Comparison of ENCODE assay signal across 8 cellular contexts in the genomic region with DNA sequence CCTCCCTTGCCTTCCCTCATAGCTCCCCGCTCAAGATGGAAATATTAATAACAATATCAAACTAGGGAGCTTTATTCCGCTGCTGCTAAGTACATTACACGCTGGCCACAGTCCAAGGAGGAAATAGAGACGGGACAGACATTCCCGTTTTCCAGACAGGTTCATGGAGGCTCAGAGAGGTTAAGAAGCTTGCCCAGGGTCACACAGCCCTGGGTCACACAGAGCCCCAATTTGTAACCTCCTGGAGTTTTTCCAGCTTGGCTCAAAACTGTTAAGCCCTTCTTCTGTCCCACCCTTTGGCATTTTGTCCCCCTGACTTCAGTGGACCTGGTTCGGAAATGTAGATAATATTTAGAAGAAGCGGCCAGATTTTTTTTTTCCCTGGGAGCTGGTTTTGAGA. TPM values are rescaled to one million over a fixed set of nuclear protein-coding genes. Genes with fewer than 3 reads are reported as not detected.
A peak's percentile ranks its signal among the peaks of the same experiment; 100 is the strongest.
DNase-seq lines count a peak whose midpoint lies in the region; ATAC-seq and TF ChIP-seq lines count a peak whose summit lies in the region.

No MANE protein-coding gene starts in this region.

- H3K4me3 Mint-ChIP-seq in natural killer cell = peak overlapping the region; percentile 78

- H3K4me3 ChIP-seq in AG04449 (ENCODE audit: low read depth, low read length) (peak overlapping the region; percentile 76), LNCaP clone FGC (ENCODE audit: low read depth, low read length) (peak overlapping the region; percentile 61), coronary artery (peak overlapping the region; percentile 100)

- CTCF ChIA-PET in AG04449 (lab: Yijun Ruan, JAX) = interaction anchor here (0.6 to 2.2 kb wide), 9 partner anchors 9 to 261 kb away, joined by 3 to 9 read pairs (median 5); a partner anchor contains a TSS

- no peaks in the 10 kb centered on the region for H3K36me3 Mint-ChIP-seq in natural killer cell

- no peaks in the 10 kb centered on the region for H3K9me3 Mint-ChIP-seq in natural killer cell

- intact Hi-C loops in natural killer cell (cut with micrococcal nuclease) = no loop called here

- POLR2A ChIA-PET in AG04449 (lab: Yijun Ruan, JAX) = interaction anchor here (1.4 to 1.6 kb wide), 2 partner anchors 11 to 12 kb away, joined by 7 to 9 read pairs; no protein-coding TSS in a partner anchor

- H3K27me3 Mint-ChIP-seq in natural killer cell (ENCODE audit: low read depth in 2 of 2) = no peaks in the 10 kb centered on the region

- no peak for TF ChIP-seq CTCF in AG04449 (IDR thresholded peaks at IDR 0.05; ENCODE audit: insufficient read depth, low read length, missing control alignments)
- TF ChIP-seq CTCF in LNCaP clone FGC (IDR thresholded peaks at IDR 0.05; ENCODE audit: control insufficient read depth, extremely low read depth, insufficient read depth) = no peak
- TF ChIP-seq CTCF in coronary artery (IDR thresholded peaks at IDR 0.05) = no peak
- no peak for TF ChIP-seq CTCF in natural killer cell (IDR thresholded peaks at IDR 0.05)

- H3K27ac Mint-ChIP-seq in natural killer cell = peak overlapping the region; percentile 76 to 88

- ATAC-seq in natural killer cell = no peak
- ATAC-seq in HG03135 (IDR thresholded peaks at IDR 0.05; ENCODE audit: unreplicated experiment) = no peak

- peak overlapping the region in 1 of 2 donors; percentile 91 for H3K27ac ChIP-seq in coronary artery

- peaks cover 31 to 45% of the 10 kb centered on the region in 2 donors for H3K4me1 Mint-ChIP-seq in natural killer cell

- DNase-seq in AG04449 (ENCODE audit: low read depth, low spot score) (no peak), LNCaP clone FGC (ENCODE audit: low read depth) (no peak), coronary artery (ENCODE audit: low spot score) (no peak), natural killer cell (no peak), COLO829 (ENCODE audit: low spot score) (no peak), SHP77 treated with DMSO at 0.1 percent for 48 hours (lab: John Stamatoyannopoulos, UW) (no peak), kidney glomerular epithelial cell (lab: John Stamatoyannopoulos, UW) (no peak)

RNA-seq across cellular contexts. Expression of a gene that starts 2.0 kb away (rescaled TPM):
- 10 to 100 TPM; 31.9 to 37.4 (median 34.1) TPM for total RNA-seq in natural killer cell

RNA-seq across cellular contexts. Expression of a gene that starts 38.0 kb away (rescaled TPM):
- total RNA-seq in natural killer cell = 1 to 10 TPM; 1.5 to 2.0 (median 1.5) TPM
